ENCODE assay signal across 8 cellular contexts in the genomic region with DNA sequence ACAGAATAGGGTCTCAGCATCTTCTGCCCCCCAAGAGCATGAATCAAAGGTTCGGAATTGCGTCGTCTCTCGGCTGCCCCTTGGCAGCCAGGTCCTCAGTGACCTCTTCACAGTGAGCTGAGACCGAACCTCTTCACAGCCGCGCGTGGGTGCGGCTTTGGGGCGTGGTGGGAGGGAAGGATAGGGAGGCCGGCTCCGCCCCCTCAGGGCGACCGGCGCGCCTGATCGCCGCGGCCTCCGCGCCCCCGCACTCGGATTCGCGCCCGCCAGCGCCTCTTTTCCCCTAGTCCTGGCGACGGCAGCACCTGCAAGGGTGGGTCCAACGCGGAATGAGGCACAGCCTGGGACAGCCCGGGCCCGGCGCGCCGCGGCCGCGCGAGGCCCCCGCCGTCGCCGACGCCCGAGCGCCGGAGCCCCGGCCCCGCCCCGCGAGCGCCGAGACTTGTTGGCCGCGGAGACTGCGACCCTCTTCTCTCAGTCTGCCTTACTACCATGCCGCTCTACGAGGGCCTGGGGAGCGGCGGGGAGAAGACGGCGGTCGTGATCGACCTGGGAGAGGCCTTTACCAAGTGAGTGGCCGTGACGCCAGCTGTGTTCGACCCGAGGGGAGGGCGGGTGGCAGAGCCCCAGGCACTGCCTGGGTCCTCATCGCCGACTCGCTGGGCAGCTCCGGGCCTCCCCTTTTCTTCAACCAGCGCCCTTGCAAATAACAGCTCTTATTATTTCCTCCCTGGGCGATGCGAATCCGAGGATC. TPM values are rescaled to one million over a fixed set of nuclear protein-coding genes. Genes with fewer than 3 reads are reported as not detected.
DNase-seq lines count a peak whose midpoint lies in the region; ATAC-seq and TF ChIP-seq lines count a peak whose summit lies in the region.

A gene (plus strand): TSS at position 424 of the 754 bp plus-strand sequence. CDS start 69 bp downstream, at position 493.

- intact Hi-C loops in spleen (cut with DNase I; ENCODE audit: low total_unique reads), result no loop called here

- peak in 2 of 3 donors; percentile 60 to 78 for TF ChIP-seq POLR2A in spleen (IDR thresholded peaks at IDR 0.05)

- 0 to 2% (median 0%) methylated on average over 37 to 78 of the region's 78 CpGs for WGBS in spleen, 5 donors

- peaks cover 0 to 24% (median 14%) of the 10 kb centered on the region in 6 donors for H3K36me3 ChIP-seq in spleen

- no peak for TF ChIP-seq CTCF in AG09319 (IDR thresholded peaks at IDR 0.05; ENCODE audit: low read depth, low read length)
- TF ChIP-seq CTCF in spleen (IDR thresholded peaks at IDR 0.05 in 8 of 11, conservative IDR thresholded peaks at IDR 0.05 in 3 of 11), result peak in 1 of 11 experiments; percentile 23

- H3K4me3 ChIP-seq in spleen, result peak within 1 kb of the TSS; percentile 58 to 86 (median 78)

- peak within 1 kb of the TSS; percentile 90 to 97 (median 96) for H3K27ac ChIP-seq in spleen

- no peaks in the 10 kb centered on the region for H3K27me3 ChIP-seq in spleen (replicated peaks in 1 of 7)

- DNase-seq in AG09319 (ENCODE audit: extremely low read depth, low read depth), result peak; percentile 28
- peak; percentile 87 for DNase-seq in NCI-H345 (lab: John Stamatoyannopoulos, UW)
- peak; percentile 69 for DNase-seq in activated CD4-positive, CD25-positive, alpha-beta regulatory T cell treated with anti-CD3 and anti-CD28 coated beads, Interleukin-2, amount 50 U/mL, for 16 hours (ENCODE audit: low read depth, low spot score)
- DNase-seq in central memory CD4-positive, alpha-beta T cell, result peak; percentile 83
- DNase-seq in inferior parietal cortex (ENCODE audit: extremely low spot score), result peak; percentile 79
- DNase-seq in spleen, result peak; percentile 97

- no peaks in the 10 kb centered on the region for H3K9me3 ChIP-seq in spleen

- peaks cover 13 to 43% (median 27%) of the 10 kb centered on the region in 6 donors for H3K4me1 ChIP-seq in spleen

- ATAC-seq in GM19025 (IDR thresholded peaks at IDR 0.05; ENCODE audit: low read depth, unreplicated experiment), result peak; percentile 93
- peak; percentile 92 for ATAC-seq in HG03280 (IDR thresholded peaks at IDR 0.05; ENCODE audit: unreplicated experiment)

RNA-seq across cellular contexts. Expression of the gene that starts here (rescaled TPM):
- 10 to 100 TPM; 42.0 to 69.9 (median 55.5) TPM for total RNA-seq in spleen
- 10 to 100 TPM; 55.7 to 74.5 (median 60.1) TPM for polyA plus RNA-seq in spleen

Comparison
In these comparisons a context has a peak if more than half of its experiments do, and no peak if none do; other contexts are left out.
1. Peak in every context shown above with its lines: DNase-seq, ATAC-seq, H3K4me3 ChIP-seq and H3K27ac ChIP-seq.
2. DNase-seq: peak in every context shown above with its lines; median percentile 97 in spleen; 87 in NCI-H345; 83 in central memory CD4-positive, alpha-beta T cell; 79 in inferior parietal cortex; 69 in activated CD4-positive, CD25-positive, alpha-beta regulatory T cell treated with anti-CD3 and anti-CD28 coated beads, Interleukin-2, amount 50 U/mL, for 16 hours; 28 in AG09319.